ENCODE assay signal across 1 cellular context in genomic region chr5:132971483-132972435, GRCh38.
TF ChIP-seq lines count a peak whose summit lies in the region.

No MANE protein-coding gene starts in this region.

TF ChIP-seq in K562, 482 proteins besides CTCF, POLR2A, EP300 and RAD21 (continued from another document and continues in another):
- no peak for TF ChIP-seq NR4A1 (CRISPR knock-in tag; IDR thresholded peaks at IDR 0.05)
- peak; percentile 87 for TF ChIP-seq NR4A1 (tag; IDR thresholded peaks at IDR 0.05)
- TF ChIP-seq CBFB (CRISPR knock-in tag; IDR thresholded peaks at IDR 0.05): no peak
- peak; percentile 59 for TF ChIP-seq EP400 (IDR thresholded peaks at IDR 0.05)
- no peak for TF ChIP-seq E4F1 (CRISPR knock-in tag; IDR thresholded peaks at IDR 0.05; ENCODE audit: borderline replicate concordance)
- TF ChIP-seq SREBF1 (IDR thresholded peaks at IDR 0.05; ENCODE audit: borderline replicate concordance, low read depth, low read length): no peak
- no peak for TF ChIP-seq FOXJ2 (tag; IDR thresholded peaks at IDR 0.05)
- no peak for TF ChIP-seq HNRNPLL (IDR thresholded peaks at IDR 0.05; ENCODE audit: low read depth, low read length, poor library complexity, severe bottlenecking)
- peak in 1 of 2 experiments; percentile 48; a peak in 1 of 4 replicates for TF ChIP-seq SIX5 (IDR thresholded peaks at IDR 0.05; ENCODE audit: borderline replicate concordance in 1 of 2, insufficient read depth in 1 of 2, low read depth in 1 of 2, low read length in 2 of 2)
- TF ChIP-seq CXXC5 (CRISPR knock-in tag; IDR thresholded peaks at IDR 0.05): peak; percentile 38; the same call in 1 of the 2 replicates
- TF ChIP-seq AFF4 (CRISPR knock-in tag; IDR thresholded peaks at IDR 0.05): peak; percentile 56; the same call in 1 of the 2 replicates
- TF ChIP-seq USF2 (CRISPR knock-in tag; IDR thresholded peaks at IDR 0.05): no peak
- peak; percentile 60 for TF ChIP-seq HDAC3 (IDR thresholded peaks at IDR 0.05; ENCODE audit: borderline replicate concordance, partially characterized antibody)
- 0 out of 2 replicates have a peak, but pooled peaks have one; percentile 34 for TF ChIP-seq ZNF384 (IDR thresholded peaks at IDR 0.05; ENCODE audit: low read depth, low read length)
- no peak for TF ChIP-seq BRD4 (IDR thresholded peaks at IDR 0.05)
- TF ChIP-seq ZKSCAN8 (CRISPR knock-in tag; IDR thresholded peaks at IDR 0.05): peak; percentile 59; the same call in 1 of the 2 replicates
- 0 out of 2 replicates have a peak, but pooled peaks have one; percentile 37 for TF ChIP-seq TEAD4 (IDR thresholded peaks at IDR 0.05; ENCODE audit: low read length)
- TF ChIP-seq TEAD4 (CRISPR knock-in tag; IDR thresholded peaks at IDR 0.05; ENCODE audit: borderline replicate concordance): no peak
- TF ChIP-seq HMBOX1 (IDR thresholded peaks at IDR 0.05): peak; percentile 65
- TF ChIP-seq ZNF134 (CRISPR knock-in tag; conservative IDR thresholded peaks at IDR 0.05): no peak
- TF ChIP-seq ARNT (IDR thresholded peaks at IDR 0.05): 0 out of 4 replicates have a peak, but pooled peaks of 1 of the 2 experiments have one; percentile 55
- peak in 1 of 2 experiments; percentile 58; a peak in 2 of 4 replicates for TF ChIP-seq MAZ (CRISPR knock-in tag; conservative IDR thresholded peaks at IDR 0.05 in 1 of 2, IDR thresholded peaks at IDR 0.05 in 1 of 2)
- TF ChIP-seq SAFB2 (IDR thresholded peaks at IDR 0.05; ENCODE audit: borderline replicate concordance, low read depth, low read length, severe bottlenecking): no peak
- peak; percentile 70 for TF ChIP-seq SMARCA4 (IDR thresholded peaks at IDR 0.05)
- TF ChIP-seq FOXK2 (conservative IDR thresholded peaks at IDR 0.05 in 1 of 2, IDR thresholded peaks at IDR 0.05 in 1 of 2; ENCODE audit: low read depth in 2 of 2): 0 out of 4 replicates have a peak, but pooled peaks of 1 of the 2 experiments have one; percentile 15
- TF ChIP-seq ZNF197 (CRISPR knock-in tag; IDR thresholded peaks at IDR 0.05; ENCODE audit: low read depth): peak; percentile 89
- TF ChIP-seq ESRRA (IDR thresholded peaks at IDR 0.05; ENCODE audit: borderline replicate concordance, low read depth): peak; percentile 98
- TF ChIP-seq NR2F6 (CRISPR knock-in tag; IDR thresholded peaks at IDR 0.05): no peak
- TF ChIP-seq NCOA1 (IDR thresholded peaks at IDR 0.05; ENCODE audit: low read depth): peak; percentile 31; the same call in 1 of the 2 replicates
- TF ChIP-seq MEIS2 (IDR thresholded peaks at IDR 0.05; ENCODE audit: partially characterized antibody): peak; percentile 94
- TF ChIP-seq SOX6 (IDR thresholded peaks at IDR 0.05): peak; percentile 67
- TF ChIP-seq CHD2 (IDR thresholded peaks at IDR 0.05; ENCODE audit: low read depth, low read length): no peak
- peak; percentile 23; the same call in 1 of the 2 replicates for TF ChIP-seq ZNF316 (IDR thresholded peaks at IDR 0.05)
- TF ChIP-seq ZNF175 (CRISPR knock-in tag; IDR thresholded peaks at IDR 0.05; ENCODE audit: low read depth): peak; percentile 66; the same call in 1 of the 2 replicates
- no peak; the same call in 1 of the 2 replicates for TF ChIP-seq C11orf30 (IDR thresholded peaks at IDR 0.05; ENCODE audit: low read depth)
- peak; percentile 92; the same call in 1 of the 2 replicates for TF ChIP-seq HDAC8 (tag; IDR thresholded peaks at IDR 0.05)
- TF ChIP-seq MNT (conservative IDR thresholded peaks at IDR 0.05): peak in 1 of 2 experiments; percentile 53; a peak in 1 of 4 replicates
- no peak for TF ChIP-seq PRDM10 (IDR thresholded peaks at IDR 0.05; ENCODE audit: partially characterized antibody)
- peak; percentile 51; the same call in 1 of the 2 replicates for TF ChIP-seq ZEB2 (IDR thresholded peaks at IDR 0.05)
- peak; percentile 49 for TF ChIP-seq ZNF395 (CRISPR knock-in tag; IDR thresholded peaks at IDR 0.05)
- peak; percentile 20; the same call in 1 of the 2 replicates for TF ChIP-seq NFE2L1 (tag; IDR thresholded peaks at IDR 0.05; ENCODE audit: borderline replicate concordance, low read depth)
- TF ChIP-seq ATF7 (IDR thresholded peaks at IDR 0.05): peak; percentile 76
- TF ChIP-seq JUN (IDR thresholded peaks at IDR 0.05; ENCODE audit: borderline replicate concordance, low read depth, low read length): 0 out of 2 replicates have a peak, but pooled peaks have one; percentile 3
- no peak for TF ChIP-seq JUN (CRISPR knock-in tag; IDR thresholded peaks at IDR 0.05; ENCODE audit: borderline replicate concordance)
- no peak for TF ChIP-seq HMGN3 (IDR thresholded peaks at IDR 0.05; ENCODE audit: borderline replicate concordance, extremely low read depth, insufficient read length, low read depth, low read length)
- TF ChIP-seq PTRF (tag; IDR thresholded peaks at IDR 0.05): peak; percentile 85
- peak; percentile 87 for TF ChIP-seq VEZF1 (CRISPR knock-in tag; IDR thresholded peaks at IDR 0.05)
- TF ChIP-seq STAG1 (CRISPR knock-in tag; IDR thresholded peaks at IDR 0.05; ENCODE audit: borderline replicate concordance): no peak
- TF ChIP-seq NR3C1 (CRISPR knock-in tag; IDR thresholded peaks at IDR 0.05): no peak
- peak; percentile 85 to 99 for TF ChIP-seq SRF (CRISPR knock-in tag; IDR thresholded peaks at IDR 0.05)
